20 cellular contexts compared by ENCODE assay signal in the genomic region with DNA sequence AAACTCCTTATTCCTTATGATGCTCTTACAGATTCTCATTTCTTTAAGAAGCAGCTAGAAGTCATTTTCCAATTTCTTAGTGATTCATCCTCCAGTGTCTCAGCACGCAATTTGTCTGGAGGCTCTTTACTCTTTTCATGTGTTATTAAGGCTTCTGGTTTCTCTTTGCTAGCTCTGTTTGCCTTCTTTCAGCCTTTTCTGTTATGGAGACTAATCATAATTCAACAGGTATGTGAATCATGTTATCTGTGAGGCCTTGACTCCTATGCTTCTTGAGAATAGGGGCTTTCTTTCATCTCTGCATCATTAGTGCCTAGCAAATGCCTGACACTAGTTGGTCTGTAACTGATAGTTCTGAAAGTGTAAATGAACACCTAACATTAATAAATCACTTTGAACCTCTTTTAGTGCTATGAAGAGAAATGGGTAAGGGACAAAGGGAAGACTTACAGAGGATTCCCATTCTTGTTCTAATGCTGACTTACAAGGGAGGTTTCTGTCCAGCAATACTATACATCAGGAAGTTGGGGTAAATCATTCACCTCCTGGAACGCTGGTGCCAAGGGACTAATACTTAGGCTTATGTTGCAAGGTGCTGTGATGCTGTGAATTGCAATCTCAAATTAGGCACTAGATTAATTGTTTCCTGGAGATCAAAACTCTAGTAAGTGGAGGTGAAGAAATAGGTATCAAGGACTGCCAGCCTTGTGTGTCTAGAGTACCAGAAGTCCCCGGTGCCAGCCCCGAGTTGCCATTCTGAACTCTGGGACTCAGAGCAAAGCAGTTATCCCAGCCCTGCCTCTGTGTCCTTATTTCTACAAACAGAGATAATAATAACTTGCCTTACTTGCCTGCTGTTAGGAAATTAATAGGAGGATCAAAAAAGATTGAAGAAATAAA.
"Had no signal": no experiment of that assay in that cellular context is flagged by ENCODE, and none has a peak within 500 bp of the region (broad histone marks: within the 10 kb centered on the region; RNA-seq: fewer than 3 reads in every experiment).

No MANE protein-coding gene starts in this region.

- H3K27me3 ChIP-seq: body of pancreas, right lobe of liver, tibial artery had no signal

- H3K9me3 ChIP-seq: body of pancreas, mucosa of descending colon, right lobe of liver, tibial artery had no signal

- H3K27ac ChIP-seq: body of pancreas, parathyroid adenoma, right lobe of liver, skin epidermis, tibial artery, VCaP had no signal

- H3K4me3 ChIP-seq: body of pancreas, mucosa of descending colon, right lobe of liver, skin epidermis, tibial artery had no signal

- ATAC-seq: activated CD4-positive, CD25-positive, alpha-beta regulatory T cell treated with anti-CD3 and anti-CD28 coated beads, Interleukin-2, amount 50 U/mL, for 24 hours; activated CD8-positive, alpha-beta T cell treated with anti-CD3 and anti-CD28 coated beads, Interleukin-2, amount 10 ng/mL, durations not matched to agents 7 days and 5 days; body of pancreas; mucosa of descending colon; right lobe of liver; stimulated activated effector memory CD8-positive, alpha-beta T cell treated with anti-CD3 and anti-CD28 coated beads, Interleukin-12 subunit alpha, Interleukin-12 subunit beta, amount 100 ng/mL, for 72 hours; stimulated activated naive CD8-positive, alpha-beta T cell treated with anti-CD3 and anti-CD28 coated beads, Interleukin-15, amount 100 ng/mL, for 72 hours; T-cell had no signal

- DNase-seq: activated CD4-positive, alpha-beta T cell treated with anti-CD3 and anti-CD28 coated beads, Interleukin-2, amount 10 ng/mL, durations not matched to agents 7 days and 5 days; activated CD8-positive, alpha-beta T cell treated with anti-CD3 and anti-CD28 coated beads, Interleukin-2, amount 10 ng/mL, durations not matched to agents 7 days and 5 days; activated gamma-delta T cell treated with Interleukin-2 at 50 U/mL for 16 hours; anterior cingulate cortex; body of pancreas; caudate nucleus; effector memory CD4-positive, alpha-beta T cell; mesendoderm; mucosa of descending colon; nephron progenitor cell; right lobe of liver; stimulated activated CD4-positive, alpha-beta T cell treated with anti-CD3 and anti-CD28 coated beads, Interleukin-1b, Interleukin-23, amount 100 ng/mL, for 48 hours; stimulated activated naive CD8-positive, alpha-beta T cell treated with anti-CD3 and anti-CD28 coated beads, Interleukin-15, amount 100 ng/mL, for 72 hours; T-cell; tibial artery had no signal

- H3K4me1 ChIP-seq: body of pancreas, parathyroid adenoma, right lobe of liver had no signal

- H3K36me3 ChIP-seq: right lobe of liver, tibial artery had no signal
